ENCODE assay signal across 1 cellular context in genomic region chrX:133630362-133630761, GRCh38.
TF ChIP-seq lines count a peak whose summit lies in the region.

No MANE protein-coding gene starts in this region.

TF ChIP-seq in GM23338, 12 proteins besides CTCF, POLR2A, EP300 and RAD21 (continued from another document):
- TF ChIP-seq ZNF462 (CRISPR knock-in tag; IDR thresholded peaks at IDR 0.05) (no peak), ZNF114 (CRISPR knock-in tag; IDR thresholded peaks at IDR 0.05) (no peak)
